ENCODE assay signal across 21 cellular contexts in the genomic region with DNA sequence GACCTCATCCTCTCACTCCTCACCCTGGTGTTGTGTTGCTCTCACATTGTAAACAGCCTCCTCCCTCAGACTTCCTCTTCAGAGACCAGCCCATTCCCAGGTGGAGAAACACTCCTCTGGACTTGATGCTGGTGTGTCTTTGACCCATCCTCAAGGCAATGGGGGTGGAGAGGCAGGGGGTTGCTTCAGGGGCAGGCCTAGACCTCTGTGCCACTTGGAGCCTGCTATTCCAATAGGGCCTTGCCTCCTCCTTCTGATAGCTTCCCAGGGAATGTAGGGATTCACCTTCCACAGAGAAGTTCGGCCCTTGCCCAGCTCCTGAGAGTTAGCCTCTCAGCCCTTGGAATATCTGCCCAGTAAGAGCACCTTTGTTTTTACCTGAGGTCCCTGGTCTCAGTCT.
A peak's percentile ranks its signal among the peaks of the same experiment; 100 is the strongest.
DNase-seq lines count a peak whose midpoint lies in the region; ATAC-seq, FAIRE-seq and TF ChIP-seq lines count a peak whose summit lies in the region.
"Had no signal": no experiment of that assay in that cellular context is flagged by ENCODE, and none has a peak within 500 bp of the region (broad histone marks: within the 10 kb centered on the region; RNA-seq: fewer than 3 reads in every experiment).

No MANE protein-coding gene starts in this region.

- no CpG with 5 or more reads among the region's 1 CpG for WGBS in H9 (ENCODE audit: extremely low coverage, insufficient read length, low lambda C conversion rate)
- 86 to 93% methylated on average over 1 of the region's 1 CpG for WGBS in endodermal cell (ENCODE audit: insufficient coverage in 1 of 2, insufficient read length in 1 of 2), 2 experiments
- 71 to 90% (median 81%) methylated on average over 1 of the region's 1 CpG for WGBS in spleen, 5 donors

- no peak overlapping the region for H2BK15ac ChIP-seq in H9 (ENCODE audit: low read depth, low read length)

- H2AFZ ChIP-seq in H9 (ENCODE audit: low read length), result no peak overlapping the region
- H2AFZ ChIP-seq: GM23248 had no signal

- no peak overlapping the region for H4K5ac ChIP-seq in H9 (ENCODE audit: insufficient read length, low read depth, low read length)

- TF ChIP-seq CTCF in H9 (conservative IDR thresholded peaks at IDR 0.05) (no peak), endodermal cell (conservative IDR thresholded peaks at IDR 0.05) (no peak), spleen (IDR thresholded peaks at IDR 0.05 in 8 of 11, conservative IDR thresholded peaks at IDR 0.05 in 3 of 11) (no peak)

- H3K4me2 ChIP-seq in H9 (ENCODE audit: insufficient read depth, insufficient read length, low read length), result no peak overlapping the region

- no peak overlapping the region for H3K56ac ChIP-seq in H9 (ENCODE audit: insufficient read length, low read depth, low read length)

- H3K4me1 Mint-ChIP-seq in H9, result peaks cover 14 to 18% of the 10 kb centered on the region in 2 experiments
- peaks cover 17% of the 10 kb centered on the region for H3K4me1 Mint-ChIP-seq in endodermal cell
- no peaks in the 10 kb centered on the region for H3K4me1 Mint-ChIP-seq in CD8-positive, alpha-beta memory T cell
- H3K4me1 Mint-ChIP-seq: CD4-positive, CD25-positive, alpha-beta regulatory T cell had no signal

- H3K4me3 ChIP-seq in endodermal cell (ENCODE audit: low read length) (no peak overlapping the region), spleen (no peak overlapping the region)
- H3K4me3 ChIP-seq in CD8-positive, alpha-beta memory T cell (ENCODE audit: low read length), result no peak overlapping the region
- H3K4me3 ChIP-seq: GM23248, K562 had no signal

- ATAC-seq in HG02885 (IDR thresholded peaks at IDR 0.05; ENCODE audit: poor library complexity, unreplicated experiment), result no peak
- ATAC-seq: K562 had no signal

- H3T11ph ChIP-seq in H9 (ENCODE audit: low read length), result no peak overlapping the region

- H3K14ac ChIP-seq in H9 (ENCODE audit: insufficient read depth, low read length), result no peak overlapping the region

- H2BK20ac ChIP-seq in H9 (ENCODE audit: low read depth, low read length, poor library complexity, severe bottlenecking), result no peak overlapping the region

- H3K36me3 Mint-ChIP-seq in H9 (ENCODE audit: insufficient read depth in 1 of 3, low read depth in 3 of 3) (peaks cover 0 to 5% (median 2%) of the 10 kb centered on the region in 3 experiments; a peak in 3 of 7 replicates), endodermal cell (ENCODE audit: low read depth) (no peaks in the 10 kb centered on the region)
- no peaks in the 10 kb centered on the region for H3K36me3 Mint-ChIP-seq in CD8-positive, alpha-beta memory T cell
- H3K36me3 Mint-ChIP-seq: CD4-positive, CD25-positive, alpha-beta regulatory T cell had no signal

- no peaks in the 10 kb centered on the region for H3K23me2 ChIP-seq in H9 (ENCODE audit: insufficient read length, low read depth, low read length, poor library complexity, severe bottlenecking)

- H3K27me3 ChIP-seq in H9 (ENCODE audit: insufficient read depth, low read length) (peaks cover 49% of the 10 kb centered on the region; the same call in 1 of the 2 replicates), endodermal cell (ENCODE audit: control insufficient read depth, insufficient read depth, low read length, poor library complexity, severe bottlenecking) (peaks cover 9% of the 10 kb centered on the region), spleen (replicated peaks in 1 of 7) (peaks cover 0 to 6% (median 0%) of the 10 kb centered on the region in 7 donors)
- no peaks in the 10 kb centered on the region for H3K27me3 ChIP-seq in CD8-positive, alpha-beta memory T cell (ENCODE audit: insufficient read depth, low read length, poor library complexity, severe bottlenecking)
- H3K27me3 ChIP-seq: BE2C had no signal

- H3K27ac Mint-ChIP-seq in H9 (no peak overlapping the region), endodermal cell (no peak overlapping the region)
- H3K27ac Mint-ChIP-seq in CD8-positive, alpha-beta memory T cell, result no peak overlapping the region
- H3K27ac Mint-ChIP-seq: CD4-positive, CD25-positive, alpha-beta regulatory T cell had no signal

- no peak overlapping the region for H2AK5ac ChIP-seq in H9 (ENCODE audit: insufficient read length, low read length)

- CTCF ChIA-PET in CD8-positive, alpha-beta memory T cell (lab: Charles Lee), result no interaction called here

- no peak overlapping the region for H3K4me3 Mint-ChIP-seq in H9
- no peak overlapping the region for H3K4me3 Mint-ChIP-seq in endodermal cell
- H3K4me3 Mint-ChIP-seq in CD8-positive, alpha-beta memory T cell, result no peak overlapping the region
- H3K4me3 Mint-ChIP-seq: CD4-positive, CD25-positive, alpha-beta regulatory T cell had no signal

- H3K9me3 Mint-ChIP-seq in H9, result peaks cover 3% of the 10 kb centered on the region in 2 experiments; a peak in 3 of 5 replicates
- peaks cover 11% of the 10 kb centered on the region for H3K9me3 Mint-ChIP-seq in endodermal cell
- peaks cover 0 to 4% (median 2%) of the 10 kb centered on the region in 5 donors for H3K9me3 Mint-ChIP-seq in CD8-positive, alpha-beta memory T cell

- DNase-seq in GM12892 (ENCODE audit: insufficient read length) (no peak), H9 (peak; percentile 9), endodermal cell (peak; percentile 17), spleen (peak; percentile 51), NCI-H187 treated with DMSO at 0.1 percent for 48 hours (lab: John Stamatoyannopoulos, UW) (no peak)
- DNase-seq in CD8-positive, alpha-beta memory T cell, result no peak
- DNase-seq: ACHN; BE2C; C1 segment of cervical spinal cord; Caco-2; CD4-positive, CD25-positive, alpha-beta regulatory T cell; DMS79 treated with DMSO at 0.1 percent for 48 hours; GF-D8; GM23248; HCEC 1CT; IMR-90 had no signal

- no peak overlapping the region for H3K27ac ChIP-seq in H9 (ENCODE audit: insufficient read length, low read depth, low read length)
- H3K27ac ChIP-seq in endodermal cell (ENCODE audit: low read depth, low read length), result no peak overlapping the region
- no peak overlapping the region for H3K27ac ChIP-seq in spleen
- no peak overlapping the region for H3K27ac ChIP-seq in CD8-positive, alpha-beta memory T cell (ENCODE audit: low read depth, low read length)
- H3K27ac ChIP-seq: GM23248, HL-60 had no signal

- no peak overlapping the region for H3K4ac ChIP-seq in H9 (ENCODE audit: low read depth, low read length)

- peak; percentile 9 for FAIRE-seq in GM12892 (lab: Jason Lieb, UNC)
- FAIRE-seq: A204.1, D721Med, K562 had no signal

- H2BK12ac ChIP-seq in H9 (ENCODE audit: insufficient read length, low read depth, low read length), result no peak overlapping the region

- no peaks in the 10 kb centered on the region for H4K20me1 ChIP-seq in H9 (ENCODE audit: control insufficient read depth, insufficient read depth, insufficient read length)

- H4K8ac ChIP-seq in H9 (replicated peaks; ENCODE audit: insufficient read length, low read depth, low read length), result no peak overlapping the region

- H3K36me3 ChIP-seq in endodermal cell (ENCODE audit: control insufficient read depth, insufficient read depth, low read length) (no peaks in the 10 kb centered on the region), spleen (no peaks in the 10 kb centered on the region)
- no peaks in the 10 kb centered on the region for H3K36me3 ChIP-seq in CD8-positive, alpha-beta memory T cell (ENCODE audit: insufficient read depth, low read length)
- H3K36me3 ChIP-seq: BE2C had no signal

- H4K91ac ChIP-seq in H9 (ENCODE audit: insufficient read length, low read depth, low read length), result no peak overlapping the region

- no peak overlapping the region for H2BK5ac ChIP-seq in H9 (ENCODE audit: insufficient read length, low read length)

- H3K4me1 ChIP-seq in H9 (ENCODE audit: insufficient read depth, low read length) (no peaks in the 10 kb centered on the region), endodermal cell (ENCODE audit: control insufficient read depth, insufficient read depth, low read length) (peaks cover 2% of the 10 kb centered on the region), spleen (no peaks in the 10 kb centered on the region)
- no peaks in the 10 kb centered on the region for H3K4me1 ChIP-seq in CD8-positive, alpha-beta memory T cell (ENCODE audit: insufficient read depth, low read length)
- H3K4me1 ChIP-seq: BE2C, Caco-2 had no signal

- POLR2A ChIA-PET in CD8-positive, alpha-beta memory T cell (lab: Charles Lee), result no interaction called here

- H3K27me3 Mint-ChIP-seq in H9 (ENCODE audit: low read depth) (peaks cover 91% of the 10 kb centered on the region), endodermal cell (ENCODE audit: insufficient read depth) (peaks cover 55% of the 10 kb centered on the region)
- peaks cover 2 to 7% of the 10 kb centered on the region in 2 donors for H3K27me3 Mint-ChIP-seq in CD8-positive, alpha-beta memory T cell

- no peaks in the 10 kb centered on the region for H3K79me1 ChIP-seq in H9 (ENCODE audit: insufficient read depth, low read depth, low read length, poor library complexity, severe bottlenecking)

- H3K18ac ChIP-seq in H9 (ENCODE audit: insufficient read length, low read depth, low read length), result no peak overlapping the region

- H3K9ac ChIP-seq in H9 (ENCODE audit: extremely low read depth, insufficient read length, low read length) (no peak overlapping the region), endodermal cell (ENCODE audit: extremely low read depth, low read length, poor library complexity, severe bottlenecking) (no peak overlapping the region)
- H3K9ac ChIP-seq: GM23248 had no signal

- no peak overlapping the region for H3K23ac ChIP-seq in H9 (ENCODE audit: insufficient read length, low read depth, low read length)

- H3K9me3 ChIP-seq in H9 (ENCODE audit: control insufficient read depth, low read depth, low read length) (no peaks in the 10 kb centered on the region), endodermal cell (ENCODE audit: control insufficient read depth, low read length) (peaks cover 7% of the 10 kb centered on the region), spleen (peaks cover 0 to 17% (median 10%) of the 10 kb centered on the region in 8 donors)
- H3K9me3 ChIP-seq in CD8-positive, alpha-beta memory T cell (ENCODE audit: low read length), result no peaks in the 10 kb centered on the region
- H3K9me3 ChIP-seq: BE2C, Caco-2 had no signal

- TF ChIP-seq POLR2A in GM12892 (IDR thresholded peaks at IDR 0.05; ENCODE audit: low read depth, low read length) (no peak), spleen (IDR thresholded peaks at IDR 0.05) (no peak)

- no peaks in the 10 kb centered on the region for H3K79me2 ChIP-seq in H9 (ENCODE audit: insufficient read depth, low read length)

- no peak overlapping the region for H2BK120ac ChIP-seq in H9 (ENCODE audit: low read depth, low read length, poor library complexity, severe bottlenecking)

- intact Hi-C loops in spleen (cut with DNase I; ENCODE audit: low total_unique reads), result no loop called here

Comparison
In these comparisons a context has a peak if more than half of its experiments do, and no peak if none do; other contexts are left out.
1. DNase-seq: peak in H9 (single experiment), endodermal cell (single experiment) and spleen (single experiment); none in GM12892 (single experiment), CD8-positive, alpha-beta memory T cell (0 of 5) and NCI-H187 treated with DMSO at 0.1 percent for 48 hours (single experiment).